In the genomic region with DNA sequence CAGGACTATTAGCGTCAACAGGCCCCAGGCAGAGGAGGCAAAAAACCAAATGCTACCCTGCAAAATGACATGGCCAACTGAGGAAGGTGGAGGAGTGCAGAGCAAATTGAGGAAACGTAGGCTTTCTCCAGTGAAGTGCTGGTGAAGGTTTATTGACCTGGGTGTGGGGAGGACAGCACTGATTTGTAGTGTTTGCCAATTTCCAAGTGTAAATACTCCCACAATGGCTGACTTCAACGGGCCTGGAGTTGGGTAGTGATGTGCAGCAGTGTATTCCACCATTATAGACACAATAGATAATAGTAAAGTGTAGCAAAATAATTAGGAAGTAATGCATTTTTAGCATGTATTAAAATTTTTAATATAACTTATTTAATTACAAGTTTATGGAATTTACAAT, we compare ENCODE assay signal across 15 cellular contexts. TPM values are rescaled to one million over a fixed set of nuclear protein-coding genes. Genes with fewer than 3 reads are reported as not detected.
DNase-seq lines count a peak whose midpoint lies in the region; ATAC-seq and TF ChIP-seq lines count a peak whose summit lies in the region.
"Had no signal": no experiment of that assay in that cellular context is flagged by ENCODE, and none has a peak within 500 bp of the region (broad histone marks: within the 10 kb centered on the region; RNA-seq: fewer than 3 reads in every experiment).

No MANE protein-coding gene starts in this region.

- H4K20me1 ChIP-seq in GM23338 (replicated peaks; ENCODE audit: insufficient read depth), result no peaks in the 10 kb centered on the region
- H4K20me1 ChIP-seq in IMR-90 (ENCODE audit: insufficient read depth, low read length), result no peaks in the 10 kb centered on the region
- H4K20me1 ChIP-seq: BLaER1 treated with 17β-estradiol and CSF1 and Interleukin-3, amounts not matched to agents 10 nM and 100 nM had no signal

- H3K27ac ChIP-seq in GM23338 (ENCODE audit: low read depth) (no peak overlapping the region), IMR-90 (ENCODE audit: insufficient read depth, low read length) (no peak overlapping the region), liver (ENCODE audit: low read depth in 1 of 2, low read length in 2 of 2) (no peak overlapping the region), upper lobe of right lung (no peak overlapping the region)
- H3K27ac ChIP-seq: BLaER1 treated with 17β-estradiol and CSF1 and Interleukin-3, amounts not matched to agents 10 nM and 100 nM had no signal

- no peak for TF ChIP-seq RAD21 in IMR-90 (IDR thresholded peaks at IDR 0.05; ENCODE audit: low read length)
- TF ChIP-seq RAD21 in liver (IDR thresholded peaks at IDR 0.05), result peak; percentile 12 to 28

- H3K4me3 Mint-ChIP-seq in GM23338, result no peak overlapping the region
- no peak overlapping the region for H3K4me3 Mint-ChIP-seq in nephron progenitor cell
- H3K4me3 Mint-ChIP-seq: CD8-positive, alpha-beta T cell; IgD-negative memory B cell had no signal

- no peak overlapping the region for H4K91ac ChIP-seq in IMR-90 (ENCODE audit: insufficient read depth, low read depth, low read length)

- H3K27me3 Mint-ChIP-seq in GM23338 (ENCODE audit: insufficient read depth, low read depth, poor library complexity) (peaks cover 10% of the 10 kb centered on the region), nephron progenitor cell (ENCODE audit: low read depth, poor library complexity) (peaks cover 8% of the 10 kb centered on the region)

- H3K27me3 ChIP-seq in GM23338 (ENCODE audit: insufficient read depth) (no peaks in the 10 kb centered on the region), IMR-90 (ENCODE audit: control insufficient read depth, insufficient read depth, low read length) (no peaks in the 10 kb centered on the region), liver (ENCODE audit: control insufficient read depth in 4 of 4, insufficient read depth in 4 of 4, low read length in 3 of 4) (no peaks in the 10 kb centered on the region), upper lobe of right lung (no peaks in the 10 kb centered on the region)
- H3K27me3 ChIP-seq: BLaER1 treated with 17β-estradiol and CSF1 and Interleukin-3, amounts not matched to agents 10 nM and 100 nM had no signal

- TF ChIP-seq CTCF in GM23338 (conservative IDR thresholded peaks at IDR 0.05; ENCODE audit: low read depth in 2 of 2), result no peak
- no peak for TF ChIP-seq CTCF in IMR-90 (conservative IDR thresholded peaks at IDR 0.05; ENCODE audit: low read depth, low read length)
- no peak for TF ChIP-seq CTCF in liver (IDR thresholded peaks at IDR 0.05; ENCODE audit: low read depth, low read length, missing input control)
- TF ChIP-seq CTCF in nephron progenitor cell (IDR thresholded peaks at IDR 0.05), result no peak
- TF ChIP-seq CTCF in upper lobe of right lung (IDR thresholded peaks at IDR 0.05), result no peak

- peaks cover 16% of the 10 kb centered on the region for H3K9me3 Mint-ChIP-seq in GM23338
- peaks cover 35% of the 10 kb centered on the region for H3K9me3 Mint-ChIP-seq in nephron progenitor cell
- H3K9me3 Mint-ChIP-seq: CD8-positive, alpha-beta T cell; IgD-negative memory B cell had no signal

- H3F3A ChIP-seq in GM23338 (replicated peaks; ENCODE audit: low read depth), result no peaks in the 10 kb centered on the region

- in situ Hi-C loops in IMR-90 (cut with MboI; ENCODE audit: low sequenced_read_pairs), result no loop called here

- DNase-seq in GM23338 (ENCODE audit: low spot score), result no peak
- no peak for DNase-seq in IMR-90
- DNase-seq in nephron progenitor cell, result no peak
- DNase-seq in upper lobe of right lung, result no peak
- no peak for DNase-seq in middle frontal gyrus (ENCODE audit: extremely low spot score, low spot score)
- no peak for DNase-seq in SIG-M5 treated with dmso at 0.1 percent for 504 hours (lab: John Stamatoyannopoulos, UW; ENCODE audit: unreplicated experiment)
- DNase-seq: 8988T; Calu3; CD8-positive, alpha-beta T cell; KBM-7 had no signal

- no peaks in the 10 kb centered on the region for H3K36me3 ChIP-seq in GM23338 (ENCODE audit: insufficient read depth)
- no peaks in the 10 kb centered on the region for H3K36me3 ChIP-seq in IMR-90 (ENCODE audit: control insufficient read depth, insufficient read depth, low read length)
- H3K36me3 ChIP-seq in liver (ENCODE audit: control insufficient read depth in 4 of 4, insufficient read depth in 3 of 4, low read depth in 1 of 4, low read length in 3 of 4), result no peaks in the 10 kb centered on the region
- no peaks in the 10 kb centered on the region for H3K36me3 ChIP-seq in upper lobe of right lung
- H3K36me3 ChIP-seq: BLaER1 treated with 17β-estradiol and CSF1 and Interleukin-3, amounts not matched to agents 10 nM and 100 nM; HAP-1 had no signal

- ATAC-seq in GM23338, result no peak
- no peak for ATAC-seq in IMR-90 (ENCODE audit: low read depth)
- no peak for ATAC-seq in GM21390 (IDR thresholded peaks at IDR 0.05; ENCODE audit: unreplicated experiment)
- ATAC-seq in upper lobe of right lung, result no peak
- ATAC-seq: CD8-positive, alpha-beta T cell had no signal

- no peak overlapping the region for H3K4ac ChIP-seq in IMR-90 (ENCODE audit: low read depth, low read length)

- peaks cover 8% of the 10 kb centered on the region; the same call in 1 of the 2 replicates for H3K9me2 ChIP-seq in GM23338 (ENCODE audit: insufficient read depth)

- peaks cover 10% of the 10 kb centered on the region for H3K9me1 ChIP-seq in IMR-90 (ENCODE audit: insufficient read depth, low read length)

- H2AK5ac ChIP-seq in IMR-90 (ENCODE audit: low read depth, low read length), result peak overlapping the region; percentile 16; the same call in 1 of the 2 replicates

- H2BK120ac ChIP-seq in IMR-90 (ENCODE audit: low read depth, low read length), result no peak overlapping the region; the same call in 1 of the 2 replicates

- CTCF ChIA-PET in IMR-90 (lab: Yijun Ruan, JAX), result no interaction called here

- peak overlapping the region; percentile 76; the same call in 1 of the 2 replicates for H2AFZ ChIP-seq in GM23338
- no peak overlapping the region for H2AFZ ChIP-seq in IMR-90 (replicated peaks; ENCODE audit: low read length, poor library complexity)

- H3K4me3 ChIP-seq in GM23338 (no peak overlapping the region), IMR-90 (ENCODE audit: insufficient read depth, low read depth, low read length) (no peak overlapping the region), liver (ENCODE audit: low read depth in 1 of 3, low read length in 3 of 3) (no peak overlapping the region), upper lobe of right lung (no peak overlapping the region)
- H3K4me3 ChIP-seq: BLaER1 treated with 17β-estradiol and CSF1 and Interleukin-3, amounts not matched to agents 10 nM and 100 nM; HAP-1 had no signal

- no peak overlapping the region for H4K5ac ChIP-seq in IMR-90 (ENCODE audit: low read depth, low read length)

- POLR2A ChIA-PET in IMR-90 (lab: Charles Lee; ENCODE audit: unreplicated experiment), result no interaction called here

- H2BK5ac ChIP-seq in IMR-90 (ENCODE audit: low read depth, low read length, poor library complexity, severe bottlenecking), result no peak overlapping the region

- H3K4me1 ChIP-seq in GM23338 (ENCODE audit: insufficient read depth) (0 out of 2 replicates have a peak, but pooled peaks cover 6% of the 10 kb centered on the region), IMR-90 (ENCODE audit: control insufficient read depth, insufficient read depth, low read length) (peaks cover 15% of the 10 kb centered on the region), liver (ENCODE audit: control insufficient read depth in 4 of 4, insufficient read depth in 4 of 4, low read length in 3 of 4) (peaks cover 4 to 32% (median 25%) of the 10 kb centered on the region in 4 donors), upper lobe of right lung (peaks cover 4% of the 10 kb centered on the region)

- no TSS peak for BruUV-seq in IMR-90 (replicated peaks; lab: Mats Ljungman, UMichigan)

- no peaks in the 10 kb centered on the region for H3K79me2 ChIP-seq in GM23338 (replicated peaks; ENCODE audit: insufficient read depth)

- peak overlapping the region; percentile 62 for H2AK9ac ChIP-seq in IMR-90 (replicated peaks; ENCODE audit: low read depth, low read length, poor library complexity)

- WGBS in IMR-90 (ENCODE audit: extremely low coverage in 2 of 2, insufficient read length in 1 of 2), 2 experiments, result 100% methylated on average over 2 of the region's 3 CpGs; no CpG with 5 or more reads in 1 of the 2 experiments
- WGBS in liver, result 45% methylated on average over 3 of the region's 3 CpGs

- no peak overlapping the region for H2BK20ac ChIP-seq in IMR-90 (ENCODE audit: low read depth, low read length)

- H3K9ac ChIP-seq in IMR-90 (ENCODE audit: low read depth, low read length), result no peak overlapping the region
- no peak overlapping the region for H3K9ac ChIP-seq in liver (ENCODE audit: low read depth in 1 of 2, low read length in 2 of 2)
- H3K9ac ChIP-seq: BLaER1 treated with 17β-estradiol and CSF1 and Interleukin-3, amounts not matched to agents 10 nM and 100 nM had no signal

- H3K4me1 Mint-ChIP-seq in GM23338 (peaks cover 5% of the 10 kb centered on the region; the same call in 2 of the 3 replicates), nephron progenitor cell (peaks cover 42% of the 10 kb centered on the region)
- H3K4me1 Mint-ChIP-seq: IgD-negative memory B cell had no signal

- H3K56ac ChIP-seq in IMR-90 (ENCODE audit: extremely low read depth, insufficient read depth, low read length), result no peak overlapping the region

- no peak for TF ChIP-seq POLR2A in IMR-90 (IDR thresholded peaks at IDR 0.05; ENCODE audit: low read depth, low read length)

- no peak overlapping the region for H3K23ac ChIP-seq in IMR-90 (ENCODE audit: low read depth, low read length)

- intact Hi-C loops in IMR-90 (cut with micrococcal nuclease) (no loop called here), upper lobe of right lung (cut with DNase I) (no loop called here)

- H3K14ac ChIP-seq in IMR-90 (replicated peaks; ENCODE audit: low read depth, low read length), result no peak overlapping the region

- no peak overlapping the region for H2BK15ac ChIP-seq in IMR-90 (ENCODE audit: low read depth, low read length)

- no peak overlapping the region for H3K18ac ChIP-seq in IMR-90 (ENCODE audit: low read depth, low read length)

- H3K27ac Mint-ChIP-seq in GM23338 (no peak overlapping the region), nephron progenitor cell (peak overlapping the region; percentile 33)
- H3K27ac Mint-ChIP-seq: CD8-positive, alpha-beta T cell had no signal

- H3K4me2 ChIP-seq in GM23338 (no peak overlapping the region), IMR-90 (ENCODE audit: low read depth, low read length) (no peak overlapping the region)
- H3K4me2 ChIP-seq: BLaER1 treated with 17β-estradiol and CSF1 and Interleukin-3, amounts not matched to agents 10 nM and 100 nM had no signal

- dilution Hi-C loops in IMR-90 (cut with HindIII; ENCODE audit: low sequenced_read_pairs, unreplicated experiment), result no loop called here

- H3K36me3 Mint-ChIP-seq in GM23338 (ENCODE audit: low read depth) (peaks cover 3% of the 10 kb centered on the region; the same call in 2 of the 3 replicates), nephron progenitor cell (ENCODE audit: low read depth) (no peaks in the 10 kb centered on the region)
- H3K36me3 Mint-ChIP-seq: CD8-positive, alpha-beta T cell; IgD-negative memory B cell had no signal

- no peak overlapping the region for H4K8ac ChIP-seq in IMR-90 (ENCODE audit: low read depth in 2 of 2, low read length in 2 of 2)

- H3K9me3 ChIP-seq in IMR-90 (ENCODE audit: control insufficient read depth, insufficient read depth, low read length) (no peaks in the 10 kb centered on the region), liver (ENCODE audit: control insufficient read depth in 4 of 4, low read length in 3 of 4) (no peaks in the 10 kb centered on the region), upper lobe of right lung (no peaks in the 10 kb centered on the region)
- H3K9me3 ChIP-seq: BLaER1 treated with 17β-estradiol and CSF1 and Interleukin-3, amounts not matched to agents 10 nM and 100 nM had no signal

- H3K79me1 ChIP-seq in IMR-90 (ENCODE audit: low read depth in 1 of 2, low read length in 2 of 2), result no peaks in the 10 kb centered on the region; a peak in 1 of 4 replicates

RNA-seq across cellular contexts. Expression of a gene that starts 32.2 kb away (rescaled TPM):
- total RNA-seq in GM23338 (2014; rRNA removed; shearing (Covaris generic)), result 412 and 449 TPM in 2 replicates
- polyA plus RNA-seq in GM23338 (2016; fragmentation: Nextera tagmentation; extraction: Ambion mirVana) (913 and 929 TPM in 2 replicates), IMR-90 (2012; rRNA removed) (1,566 and 1,623 TPM in 2 replicates), liver (10 to 100 TPM; 69.6 to 73.3 TPM)
- total RNA-seq in IMR-90 (2012; rRNA removed) (661 and 997 TPM in 2 replicates), liver (100 to 1,000 TPM in 1 of 2 donors, 10 to 100 TPM in 1; 64.7 to 101 TPM), upper lobe of right lung (229 TPM)
- 700 and 932 TPM in 2 replicates for polyA plus RNA-seq in IMR-90 (2012; cell fraction: cytosol; rRNA removed)
- polyA plus RNA-seq in IMR-90 (2012; cell fraction: nucleus; rRNA removed; ENCODE audit: low replicate concordance), result 972 and 2,415 TPM in 2 replicates
